Comparison of ENCODE assay signal across 16 cellular contexts in the genomic region with DNA sequence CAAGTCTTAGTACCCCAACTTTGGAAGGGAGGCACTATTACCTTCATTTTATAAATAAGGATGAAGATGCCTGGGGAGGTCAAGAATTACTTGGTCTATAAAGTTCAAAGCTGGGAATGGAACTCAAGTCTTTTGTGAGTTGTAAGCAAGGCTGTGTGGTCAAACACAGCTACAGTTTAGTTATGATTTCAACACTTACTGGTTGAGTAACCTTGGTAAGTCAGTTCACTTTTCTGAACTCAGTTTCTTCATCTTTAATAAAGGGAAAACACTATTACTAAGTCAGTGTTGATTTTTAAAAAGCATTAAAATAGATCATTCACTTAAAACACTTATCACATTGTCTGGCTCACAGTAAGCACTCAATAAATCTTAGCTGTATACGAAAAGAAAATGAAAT.
A peak's percentile ranks its signal among the peaks of the same experiment; 100 is the strongest.
DNase-seq lines count a peak whose midpoint lies in the region; ATAC-seq and TF ChIP-seq lines count a peak whose summit lies in the region.
"Had no signal": no experiment of that assay in that cellular context is flagged by ENCODE, and none has a peak within 500 bp of the region (broad histone marks: within the 10 kb centered on the region; RNA-seq: fewer than 3 reads in every experiment).

No MANE protein-coding gene starts in this region.

- peak; percentile 77 for DNase-seq in SKM-1 treated with dmso at 0.1 percent for 144 hours (lab: John Stamatoyannopoulos, UW; ENCODE audit: unreplicated experiment)
- DNase-seq in fibroblast of peridontal ligament (ENCODE audit: extremely low read depth) = peak; percentile 14
- no peak for DNase-seq in omental fat pad (ENCODE audit: low spot score)
- no peak for DNase-seq in naive thymus-derived CD8-positive, alpha-beta T cell
- DNase-seq in activated CD4-positive, CD25-positive, alpha-beta regulatory T cell (lab: John Stamatoyannopoulos, UW) = no peak
- DNase-seq in activated effector memory CD4-positive, alpha-beta T cell treated with anti-CD3 and anti-CD28 coated beads, Interleukin-2, amount 50 U/mL, for 16 hours = no peak
- DNase-seq: CD4-positive, alpha-beta memory T cell; DMS79 treated with DMSO at 0.1 percent for 48 hours; H9; NCI-H1048; NCI-H146; NCI-H2081 treated with DMSO at 0.1 percent for 48 hours; NCI-H510A; NCI-H774; RPMI8226 had no signal

- H3K4me3 Mint-ChIP-seq in naive thymus-derived CD8-positive, alpha-beta T cell = no peak overlapping the region
- H3K4me3 Mint-ChIP-seq: CD4-positive, alpha-beta memory T cell; H9 had no signal

- POLR2A ChIA-PET in naive thymus-derived CD8-positive, alpha-beta T cell (lab: Charles Lee) = no interaction called here

- H3K36me3 Mint-ChIP-seq in naive thymus-derived CD8-positive, alpha-beta T cell = peaks cover 0 to 4% (median 0%) of the 10 kb centered on the region in 3 donors
- H3K36me3 Mint-ChIP-seq: CD4-positive, alpha-beta memory T cell had no signal

- H3K9me3 Mint-ChIP-seq in naive thymus-derived CD8-positive, alpha-beta T cell = peaks cover 0 to 12% (median 8%) of the 10 kb centered on the region in 9 donors
- H3K9me3 Mint-ChIP-seq: H9 had no signal

- H3K27ac Mint-ChIP-seq in naive thymus-derived CD8-positive, alpha-beta T cell = no peak overlapping the region
- H3K27ac Mint-ChIP-seq: CD4-positive, alpha-beta memory T cell; H9 had no signal

- ATAC-seq in omental fat pad (ENCODE audit: low FRiP score) (peak; percentile 62), HG02642 (IDR thresholded peaks at IDR 0.05; ENCODE audit: poor library complexity, unreplicated experiment) (no peak)
- no peak for ATAC-seq in naive thymus-derived CD8-positive, alpha-beta T cell

- peaks cover 0 to 2% (median 0%) of the 10 kb centered on the region in 5 donors for H3K27me3 Mint-ChIP-seq in naive thymus-derived CD8-positive, alpha-beta T cell
- H3K27me3 Mint-ChIP-seq: CD4-positive, alpha-beta memory T cell had no signal

- no peak for TF ChIP-seq CTCF in omental fat pad (IDR thresholded peaks at IDR 0.05)

- no peaks in the 10 kb centered on the region for H3K4me1 Mint-ChIP-seq in naive thymus-derived CD8-positive, alpha-beta T cell
- H3K4me1 Mint-ChIP-seq: CD4-positive, alpha-beta memory T cell had no signal

Comparison
In these comparisons a context has a peak if more than half of its experiments do, and no peak if none do; other contexts are left out.
1. DNase-seq: peak in SKM-1 treated with dmso at 0.1 percent for 144 hours (single experiment) and fibroblast of peridontal ligament (single experiment); none in omental fat pad (single experiment), naive thymus-derived CD8-positive, alpha-beta T cell (0 of 10), activated CD4-positive, CD25-positive, alpha-beta regulatory T cell (0 of 4) and activated effector memory CD4-positive, alpha-beta T cell treated with anti-CD3 and anti-CD28 coated beads, Interleukin-2, amount 50 U/mL, for 16 hours (single experiment).